In genomic region chr15:55789066-55789660, GRCh38 we compare ENCODE assay signal across 8 cellular contexts. TPM values are rescaled to one million over a fixed set of nuclear protein-coding genes. Genes with fewer than 3 reads are reported as not detected.
DNase-seq lines count a peak whose midpoint lies in the region; ATAC-seq and TF ChIP-seq lines count a peak whose summit lies in the region.

No MANE protein-coding gene starts in this region.

- H3K27me3 Mint-ChIP-seq in MCF 10A (ENCODE audit: insufficient read depth, unreplicated experiment) = no peaks in the 10 kb centered on the region
- H3K27me3 Mint-ChIP-seq in activated CD8-positive, alpha-beta T cell treated with anti-CD3 and anti-CD28 coated beads for 36 hours = peaks cover 2% of the 10 kb centered on the region

- DNase-seq in MCF 10A (ENCODE audit: unreplicated experiment) = peak; percentile 46
- DNase-seq in breast epithelium (ENCODE audit: low spot score in 2 of 2) = no peak
- peak; percentile 71 for DNase-seq in activated CD8-positive, alpha-beta T cell treated with anti-CD3 and anti-CD28 coated beads for 36 hours
- DNase-seq in fibroblast of pulmonary artery (ENCODE audit: low read depth) = no peak
- peak; percentile 28 to 52 (median 29) for DNase-seq in stimulated activated CD4-positive, alpha-beta T cell treated with anti-CD3 and anti-CD28 coated beads, TNF-alpha, amount 100 ng/mL, for 24 hours (ENCODE audit: low read depth in 3 of 3)
- no peak for DNase-seq in NCI-H226
- DNase-seq in NCI-H2171 treated with DMSO at 0.1 percent for 48 hours (lab: John Stamatoyannopoulos, UW) = no peak
- DNase-seq in SHP77 treated with DMSO at 0.1 percent for 48 hours (lab: John Stamatoyannopoulos, UW) = no peak

- no peaks in the 10 kb centered on the region for H3K4me1 ChIP-seq in breast epithelium

- H3K4me3 Mint-ChIP-seq in MCF 10A (ENCODE audit: unreplicated experiment) = no peak overlapping the region
- no peak overlapping the region for H3K4me3 Mint-ChIP-seq in activated CD8-positive, alpha-beta T cell treated with anti-CD3 and anti-CD28 coated beads for 36 hours

- POLR2A ChIA-PET in MCF 10A (lab: Yijun Ruan, JAX) = no interaction called here
- POLR2A ChIA-PET in activated CD8-positive, alpha-beta T cell treated with anti-CD3 and anti-CD28 coated beads for 36 hours (lab: Charles Lee) = no interaction called here

- ATAC-seq in activated CD8-positive, alpha-beta T cell treated with anti-CD3 and anti-CD28 coated beads for 36 hours = peak; percentile 39

- H3K9me3 ChIP-seq in breast epithelium = no peaks in the 10 kb centered on the region

- CTCF ChIA-PET in MCF 10A (lab: Yijun Ruan, JAX) = interaction anchor here (0.6 to 4.3 kb wide), 6 partner anchors 9 to 140 kb away, joined by 3 to 20 read pairs (median 5); no protein-coding TSS in a partner anchor
- CTCF ChIA-PET in activated CD8-positive, alpha-beta T cell treated with anti-CD3 and anti-CD28 coated beads for 36 hours (lab: Charles Lee) = interaction anchor here (0.7 to 2.3 kb wide), 13 partner anchors 12 to 264 kb away, joined by 3 to 13 read pairs (median 4); no protein-coding TSS in a partner anchor

- no peaks in the 10 kb centered on the region for H3K36me3 Mint-ChIP-seq in MCF 10A (ENCODE audit: insufficient read depth, unreplicated experiment)
- no peaks in the 10 kb centered on the region for H3K36me3 Mint-ChIP-seq in activated CD8-positive, alpha-beta T cell treated with anti-CD3 and anti-CD28 coated beads for 36 hours (ENCODE audit: low read depth)

- H3K27me3 ChIP-seq in breast epithelium = no peaks in the 10 kb centered on the region

- H3K27ac ChIP-seq in breast epithelium = no peak overlapping the region

- no peaks in the 10 kb centered on the region for H3K36me3 ChIP-seq in breast epithelium

- intact Hi-C loops in MCF 10A (cut with micrococcal nuclease) (no loop called here), breast epithelium (cut with DNase I; ENCODE audit: low total_unique reads) (no loop called here)
- intact Hi-C loops in activated CD8-positive, alpha-beta T cell treated with anti-CD3 and anti-CD28 coated beads for 36 hours (cut with micrococcal nuclease) = loop anchor here (5.0 kb wide), 1 partner anchor 263 kb away; no protein-coding TSS in a partner anchor

- TF ChIP-seq CTCF in MCF 10A (IDR thresholded peaks at IDR 0.05; ENCODE audit: unreplicated experiment) = peak; percentile 71
- no peak for TF ChIP-seq CTCF in breast epithelium (IDR thresholded peaks at IDR 0.05)
- peak; percentile 75 for TF ChIP-seq CTCF in activated CD8-positive, alpha-beta T cell treated with anti-CD3 and anti-CD28 coated beads for 36 hours (IDR thresholded peaks at IDR 0.05)
- peak; percentile 50 for TF ChIP-seq CTCF in fibroblast of pulmonary artery (IDR thresholded peaks at IDR 0.05; ENCODE audit: low read length, missing control alignments)

- H3K4me1 Mint-ChIP-seq in MCF 10A (ENCODE audit: insufficient read depth, unreplicated experiment) = peaks cover 16% of the 10 kb centered on the region
- no peaks in the 10 kb centered on the region for H3K4me1 Mint-ChIP-seq in activated CD8-positive, alpha-beta T cell treated with anti-CD3 and anti-CD28 coated beads for 36 hours (ENCODE audit: low read depth)

- BruUV-seq in MCF 10A (replicated peaks; lab: Mats Ljungman, UMichigan) = no TSS peak

- H3K4me3 ChIP-seq in breast epithelium (no peak overlapping the region), fibroblast of pulmonary artery (replicated peaks; ENCODE audit: low read depth, low read length) (no peak overlapping the region)

- no peak overlapping the region for H3K27ac Mint-ChIP-seq in MCF 10A (ENCODE audit: low read depth, unreplicated experiment)
- no peak overlapping the region for H3K27ac Mint-ChIP-seq in activated CD8-positive, alpha-beta T cell treated with anti-CD3 and anti-CD28 coated beads for 36 hours

- H3K9me3 Mint-ChIP-seq in MCF 10A (ENCODE audit: unreplicated experiment) = no peaks in the 10 kb centered on the region
- peaks cover 1% of the 10 kb centered on the region for H3K9me3 Mint-ChIP-seq in activated CD8-positive, alpha-beta T cell treated with anti-CD3 and anti-CD28 coated beads for 36 hours

- no peak for TF ChIP-seq POLR2A in breast epithelium (IDR thresholded peaks at IDR 0.05)

RNA-seq across cellular contexts. Expression of gene PRTG, which starts 46.2 kb away (rescaled TPM):
- total RNA-seq in MCF 10A (2022) (1.3 and 3.5 TPM in 2 replicates), breast epithelium (10 to 100 TPM in 1 of 3 donors, 1 to 10 TPM in 2; 5.2 to 11.6 (median 5.8) TPM)
- total RNA-seq in activated CD8-positive, alpha-beta T cell treated with anti-CD3 and anti-CD28 coated beads for 36 hours = not detected

Comparison
In these comparisons a context has a peak if more than half of its experiments do, and no peak if none do; other contexts are left out.
1. DNase-seq: peak in MCF 10A (single experiment), activated CD8-positive, alpha-beta T cell treated with anti-CD3 and anti-CD28 coated beads for 36 hours (single experiment) and stimulated activated CD4-positive, alpha-beta T cell treated with anti-CD3 and anti-CD28 coated beads, TNF-alpha, amount 100 ng/mL, for 24 hours (3 of 3); none in breast epithelium (0 of 2), fibroblast of pulmonary artery (single experiment), NCI-H226 (single experiment), NCI-H2171 treated with DMSO at 0.1 percent for 48 hours (single experiment) and SHP77 treated with DMSO at 0.1 percent for 48 hours (single experiment).
2. CTCF ChIP-seq: peak in MCF 10A (single experiment), activated CD8-positive, alpha-beta T cell treated with anti-CD3 and anti-CD28 coated beads for 36 hours (single experiment) and fibroblast of pulmonary artery (single experiment); none in breast epithelium (0 of 3).